In the genomic region with DNA sequence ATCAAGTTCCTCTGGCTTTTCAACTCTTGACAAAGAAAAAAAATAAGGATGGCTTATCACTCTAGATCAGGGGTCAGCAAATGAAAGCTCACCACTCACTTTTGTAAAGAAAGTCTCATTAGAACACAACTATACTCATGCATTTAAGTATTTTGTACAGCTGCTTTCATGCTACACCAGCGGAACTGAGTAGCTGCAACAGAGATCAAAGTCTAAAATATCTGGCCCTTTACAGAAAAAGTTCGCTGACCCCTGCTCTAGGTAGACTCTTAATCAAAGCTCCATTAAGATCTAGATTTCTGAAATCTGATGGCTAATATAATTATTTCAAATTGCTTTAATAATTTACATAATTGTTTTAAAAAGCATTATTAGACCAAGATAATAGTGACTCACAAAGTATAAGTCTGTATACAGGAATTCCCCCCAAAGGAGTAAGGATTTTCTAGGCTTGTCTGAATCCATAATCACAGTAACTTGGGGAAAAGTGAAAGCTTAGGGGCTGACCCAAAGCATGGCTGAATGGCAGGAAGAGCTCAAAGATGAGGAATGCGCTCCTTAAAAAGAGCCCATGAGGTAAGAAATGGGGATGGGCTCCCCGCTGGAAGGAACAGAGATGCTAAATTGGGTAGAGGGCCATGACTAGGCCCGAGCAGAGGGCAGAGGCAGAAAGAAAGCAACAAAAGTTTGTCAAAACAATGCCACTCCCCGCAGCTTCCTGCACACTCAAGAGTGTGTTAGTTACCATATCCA, we compare ENCODE assay signal across 13 cellular contexts.
DNase-seq lines count a peak whose midpoint lies in the region; ATAC-seq and TF ChIP-seq lines count a peak whose summit lies in the region.
"Had no signal": no experiment of that assay in that cellular context is flagged by ENCODE, and none has a peak within 500 bp of the region (broad histone marks: within the 10 kb centered on the region; RNA-seq: fewer than 3 reads in every experiment).

No MANE protein-coding gene starts in this region.

- no peaks in the 10 kb centered on the region for H3K27me3 Mint-ChIP-seq in CD8-positive, alpha-beta memory T cell
- no peaks in the 10 kb centered on the region for H3K27me3 Mint-ChIP-seq in natural killer cell (ENCODE audit: low read depth in 2 of 2)

- no peak overlapping the region for H3K9ac ChIP-seq in HUES64 (ENCODE audit: low read depth, low read length)
- H3K9ac ChIP-seq in mammary epithelial cell (ENCODE audit: insufficient read depth, low read length) = no peak overlapping the region

- POLR2A ChIA-PET in CD8-positive, alpha-beta memory T cell (lab: Charles Lee) = interaction anchor here (0.6 to 2.1 kb wide), 11 partner anchors 12 to 1200 kb away, joined by 3 to 8 read pairs (median 3); no protein-coding TSS in a partner anchor

- no peak for DNase-seq in CD8-positive, alpha-beta memory T cell
- DNase-seq in activated naive CD4-positive, alpha-beta T cell treated with anti-CD3 and anti-CD28 coated beads, Interleukin-2, amount 50 U/mL, for 72 hours (ENCODE audit: low spot score in 2 of 2) = no peak
- no peak for DNase-seq in natural killer cell
- no peak for DNase-seq in activated CD4-positive, CD25-positive, alpha-beta regulatory T cell treated with anti-CD3 and anti-CD28 coated beads, Interleukin-2, amount 50 U/mL, for 72 hours
- no peak for DNase-seq in mammary epithelial cell
- DNase-seq in DMS153 (lab: John Stamatoyannopoulos, UW) = no peak
- DNase-seq: cerebellar nuclear complex, COR-L47, NCI-H1092 treated with DMSO at 0.1 percent for 48 hours, NCI-H446, retina had no signal

- TF ChIP-seq CTCF in natural killer cell (IDR thresholded peaks at IDR 0.05) (no peak), mammary epithelial cell (conservative IDR thresholded peaks at IDR 0.05 in 1 of 2, IDR thresholded peaks at IDR 0.05 in 1 of 2; ENCODE audit: extremely low read depth in 1 of 2, insufficient read depth in 1 of 2, low read depth in 1 of 2, low read length in 2 of 2) (no peak)

- H3K4me3 Mint-ChIP-seq in CD8-positive, alpha-beta memory T cell = peak overlapping the region; percentile 40 to 74 (median 52)
- H3K4me3 Mint-ChIP-seq in natural killer cell = peak overlapping the region; percentile 54

- peak overlapping the region; percentile 73 for H3K27ac ChIP-seq in CD8-positive, alpha-beta memory T cell (ENCODE audit: low read depth, low read length)
- H3K27ac ChIP-seq in HUES64 (ENCODE audit: low read depth, low read length) (peak overlapping the region; percentile 68), mammary epithelial cell (ENCODE audit: insufficient read depth, low read depth, low read length) (no peak overlapping the region)

- peak overlapping the region; percentile 89 to 99 (median 96) for H3K27ac Mint-ChIP-seq in CD8-positive, alpha-beta memory T cell
- peak overlapping the region; percentile 95 to 96 for H3K27ac Mint-ChIP-seq in activated naive CD4-positive, alpha-beta T cell treated with anti-CD3 and anti-CD28 coated beads, Interleukin-2, amount 50 U/mL, for 72 hours
- peak overlapping the region; percentile 84 to 98 for H3K27ac Mint-ChIP-seq in natural killer cell

- H3K79me2 ChIP-seq in mammary epithelial cell (ENCODE audit: insufficient read depth, low read length) = no peaks in the 10 kb centered on the region

- dilution Hi-C loops in mammary epithelial cell (cut with HindIII; ENCODE audit: low sequenced_read_pairs) = no loop called here

- no peak overlapping the region for H3K4me3 ChIP-seq in CD8-positive, alpha-beta memory T cell (ENCODE audit: low read length)
- H3K4me3 ChIP-seq in HUES64 (ENCODE audit: low read length) (no peak overlapping the region), mammary epithelial cell (replicated peaks in 1 of 3; ENCODE audit: insufficient read depth in 1 of 3, low read depth in 2 of 3, low read length in 3 of 3) (no peak overlapping the region)
- H3K4me3 ChIP-seq: mucosa of descending colon had no signal

- no peak overlapping the region for H3K4me2 ChIP-seq in mammary epithelial cell (ENCODE audit: insufficient read depth, low read depth, low read length)

- H4K20me1 ChIP-seq in mammary epithelial cell (ENCODE audit: insufficient read depth, low read length) = no peaks in the 10 kb centered on the region

- intact Hi-C loops in natural killer cell (cut with micrococcal nuclease) (loop anchor here (5.0 kb wide), 4 partner anchors 50 to 95 kb away; no protein-coding TSS in a partner anchor), mammary epithelial cell (cut with micrococcal nuclease) (no loop called here)

- H3K9me3 ChIP-seq in CD8-positive, alpha-beta memory T cell (ENCODE audit: low read length) = no peaks in the 10 kb centered on the region
- H3K9me3 ChIP-seq in HUES64 (ENCODE audit: insufficient read depth, low read depth, low read length) = no peaks in the 10 kb centered on the region
- H3K9me3 ChIP-seq in mammary epithelial cell (replicated peaks; ENCODE audit: insufficient read depth, low read length) = peaks cover 3% of the 10 kb centered on the region
- H3K9me3 ChIP-seq: mucosa of descending colon had no signal

- H3K4me1 Mint-ChIP-seq in CD8-positive, alpha-beta memory T cell = peaks cover 83 to 98% (median 98%) of the 10 kb centered on the region in 3 donors
- peaks cover 72 to 88% of the 10 kb centered on the region in 2 donors for H3K4me1 Mint-ChIP-seq in natural killer cell

- CTCF ChIA-PET in CD8-positive, alpha-beta memory T cell (lab: Charles Lee) = interaction anchor here (1.0 to 2.7 kb wide), 6 partner anchors 8 to 141 kb away, joined by 3 to 9 read pairs (median 4); a partner anchor contains a TSS
- CTCF ChIA-PET in mammary epithelial cell (lab: Charles Lee; ENCODE audit: low non-redundant PET) = no interaction called here

- H3K4me1 ChIP-seq in CD8-positive, alpha-beta memory T cell (ENCODE audit: insufficient read depth, low read length) = peaks cover 97% of the 10 kb centered on the region
- H3K4me1 ChIP-seq in HUES64 (ENCODE audit: insufficient read depth, low read length) (0 out of 2 replicates have a peak, but pooled peaks cover 6% of the 10 kb centered on the region), mammary epithelial cell (ENCODE audit: insufficient read depth, low read length) (no peaks in the 10 kb centered on the region)

- in situ Hi-C loops in mammary epithelial cell (cut with MboI; ENCODE audit: low sequenced_read_pairs in 2 of 2) = no loop called here

- no TSS peak for BruUV-seq in mammary epithelial cell (replicated peaks; lab: Mats Ljungman, UMichigan)

- peaks cover 6% of the 10 kb centered on the region for H3K36me3 ChIP-seq in CD8-positive, alpha-beta memory T cell (ENCODE audit: insufficient read depth, low read length)
- no peaks in the 10 kb centered on the region for H3K36me3 ChIP-seq in HUES64 (ENCODE audit: insufficient read depth, low read length)
- H3K36me3 ChIP-seq in mammary epithelial cell (ENCODE audit: insufficient read depth, low read length) = no peaks in the 10 kb centered on the region

- H3K27me3 ChIP-seq in CD8-positive, alpha-beta memory T cell (ENCODE audit: insufficient read depth, low read length, poor library complexity, severe bottlenecking) = no peaks in the 10 kb centered on the region
- no peaks in the 10 kb centered on the region for H3K27me3 ChIP-seq in HUES64 (ENCODE audit: insufficient read depth, low read length)
- H3K27me3 ChIP-seq in mammary epithelial cell (ENCODE audit: insufficient read depth, low read length) = no peaks in the 10 kb centered on the region

- 58% methylated on average over 6 of the region's 6 CpGs for WGBS in HUES64
- 79% methylated on average over 6 of the region's 6 CpGs for WGBS in mammary epithelial cell (ENCODE audit: low coverage, missing lambda C conversion rate)

- H3K36me3 Mint-ChIP-seq in CD8-positive, alpha-beta memory T cell = peaks cover 4 to 39% (median 16%) of the 10 kb centered on the region in 3 donors
- peaks cover 4 to 24% of the 10 kb centered on the region in 2 donors for H3K36me3 Mint-ChIP-seq in activated naive CD4-positive, alpha-beta T cell treated with anti-CD3 and anti-CD28 coated beads, Interleukin-2, amount 50 U/mL, for 72 hours
- no peaks in the 10 kb centered on the region for H3K36me3 Mint-ChIP-seq in natural killer cell

- no peak overlapping the region for H2AFZ ChIP-seq in mammary epithelial cell (ENCODE audit: low read depth, low read length)

- ATAC-seq in activated naive CD4-positive, alpha-beta T cell treated with anti-CD3 and anti-CD28 coated beads, Interleukin-2, amount 50 U/mL, for 72 hours = no peak
- no peak for ATAC-seq in natural killer cell

- H3K9me3 Mint-ChIP-seq in CD8-positive, alpha-beta memory T cell = no peaks in the 10 kb centered on the region
- H3K9me3 Mint-ChIP-seq in activated naive CD4-positive, alpha-beta T cell treated with anti-CD3 and anti-CD28 coated beads, Interleukin-2, amount 50 U/mL, for 72 hours = no peaks in the 10 kb centered on the region
- no peaks in the 10 kb centered on the region for H3K9me3 Mint-ChIP-seq in natural killer cell
